ENCODE assay signal across 1 cellular context in genomic region chr18:30855762-30856161, GRCh38.
A peak's percentile ranks its signal among the peaks of the same experiment; 100 is the strongest.
TF ChIP-seq lines count a peak whose summit lies in the region.

No MANE protein-coding gene starts in this region.

TF ChIP-seq in K562, 482 proteins besides CTCF, POLR2A, EP300 and RAD21 (continued from another document):
- TF ChIP-seq PBX2 (CRISPR knock-in tag; IDR thresholded peaks at IDR 0.05; ENCODE audit: low read depth) (no peak), PBX2 (tag; conservative IDR thresholded peaks at IDR 0.05; ENCODE audit: low read depth) (0 out of 2 replicates have a peak, but pooled peaks have one; percentile 30), TFAP4 (CRISPR knock-in tag; IDR thresholded peaks at IDR 0.05; ENCODE audit: borderline replicate concordance) (no peak), DACH1 (IDR thresholded peaks at IDR 0.05; ENCODE audit: partially characterized antibody) (no peak), CBFA2T2 (conservative IDR thresholded peaks at IDR 0.05) (no peak), STAT6 (CRISPR knock-in tag; IDR thresholded peaks at IDR 0.05) (no peak), ZBTB33 (CRISPR knock-in tag; IDR thresholded peaks at IDR 0.05) (no peak), GATAD2B (IDR thresholded peaks at IDR 0.05; ENCODE audit: borderline replicate concordance) (no peak), E2F6 (IDR thresholded peaks at IDR 0.05; ENCODE audit: borderline replicate concordance in 1 of 2, extremely low read depth in 1 of 2, insufficient read depth in 1 of 2, insufficient read length in 1 of 2, low read depth in 1 of 2, low read length in 1 of 2, poor library complexity in 1 of 2, severe bottlenecking in 1 of 2) (no peak), TRIM24 (IDR thresholded peaks at IDR 0.05) (peak; percentile 43 to 66; a peak in 2 of 4 replicates), BRF1 (IDR thresholded peaks at IDR 0.05; ENCODE audit: borderline replicate concordance, extremely low read depth, insufficient read length) (no peak), DIDO1 (tag; IDR thresholded peaks at IDR 0.05; ENCODE audit: low read depth) (no peak), AFF4 (CRISPR knock-in tag; IDR thresholded peaks at IDR 0.05) (no peak), CBX8 (IDR thresholded peaks at IDR 0.05; ENCODE audit: borderline replicate concordance, extremely low read depth, low read depth, low read length, poor library complexity, severe bottlenecking) (no peak), ATF4 (CRISPR knock-in tag; IDR thresholded peaks at IDR 0.05) (peak; percentile 72), ZNF589 (CRISPR knock-in tag; IDR thresholded peaks at IDR 0.05; ENCODE audit: low read depth) (no peak), MEIS2 (IDR thresholded peaks at IDR 0.05; ENCODE audit: partially characterized antibody) (peak; percentile 26)
